8 cellular contexts compared by ENCODE assay signal in genomic region chr1:54973205-54973921, GRCh38. TPM values are rescaled to one million over a fixed set of nuclear protein-coding genes. Genes with fewer than 3 reads are reported as not detected.
DNase-seq lines count a peak whose midpoint lies in the region; ATAC-seq and TF ChIP-seq lines count a peak whose summit lies in the region.

No MANE protein-coding gene starts in this region.

- DNase-seq in activated CD8-positive, alpha-beta memory T cell treated with anti-CD3 and anti-CD28 coated beads, Interleukin-2, amount 50 U/mL, for 48 hours, result peak; percentile 32
- DNase-seq in activated CD8-positive, alpha-beta memory T cell treated with anti-CD3 and anti-CD28 coated beads for 24 hours, result no peak
- DNase-seq in MCF 10A (ENCODE audit: unreplicated experiment), result peak; percentile 54
- no peak for DNase-seq in kidney epithelial cell (ENCODE audit: low read depth)
- DNase-seq in aorta, result peak in 1 of 2 donors; percentile 76
- no peak for DNase-seq in T-cell
- no peak for DNase-seq in T-helper 9 cell

- POLR2A ChIA-PET in MCF 10A (lab: Yijun Ruan, JAX) (interaction anchor here (1.0 kb wide), 1 partner anchor 18 kb away, joined by 4 read pairs; no protein-coding TSS in a partner anchor), T-cell (lab: Charles Lee) (no interaction called here)

- H3K4me1 Mint-ChIP-seq in MCF 10A (ENCODE audit: insufficient read depth, unreplicated experiment) (peaks cover 30% of the 10 kb centered on the region), T-cell (no peaks in the 10 kb centered on the region)

- H3K4me3 Mint-ChIP-seq in MCF 10A (ENCODE audit: unreplicated experiment) (no peak overlapping the region), T-cell (no peak overlapping the region)

- H3K27ac ChIP-seq in aorta (ENCODE audit: low read depth in 1 of 2, low read length in 2 of 2), result peak overlapping the region; percentile 6 to 78

- intact Hi-C loops in MCF 10A (cut with micrococcal nuclease) (no loop called here), aorta (cut with DNase I) (no loop called here)

- TF ChIP-seq CTCF in MCF 10A (IDR thresholded peaks at IDR 0.05; ENCODE audit: unreplicated experiment) (peak; percentile 34), kidney epithelial cell (IDR thresholded peaks at IDR 0.05; ENCODE audit: insufficient read depth, low read length, poor library complexity, severe bottlenecking) (peak; percentile 44)

- H3K9me3 ChIP-seq in aorta (ENCODE audit: control insufficient read depth, low read length), result no peaks in the 10 kb centered on the region

- no TSS peak for BruUV-seq in MCF 10A (replicated peaks; lab: Mats Ljungman, UMichigan)

- H3K27me3 ChIP-seq in kidney epithelial cell (ENCODE audit: control insufficient read depth, insufficient read depth, low read length), result peaks cover 6% of the 10 kb centered on the region
- no peaks in the 10 kb centered on the region for H3K27me3 ChIP-seq in aorta (ENCODE audit: control insufficient read depth in 1 of 2, insufficient read depth in 2 of 2, low read length in 1 of 2)

- H3K36me3 ChIP-seq in kidney epithelial cell (ENCODE audit: control insufficient read depth, insufficient read depth, low read length), result no peaks in the 10 kb centered on the region
- H3K36me3 ChIP-seq in aorta (ENCODE audit: control insufficient read depth in 1 of 2, insufficient read depth in 2 of 2, low read length in 1 of 2), result no peaks in the 10 kb centered on the region

- H3K4me3 ChIP-seq in kidney epithelial cell (ENCODE audit: low read depth, low read length) (no peak overlapping the region), aorta (ENCODE audit: low read length in 2 of 2) (no peak overlapping the region)

- H3K9me3 Mint-ChIP-seq in MCF 10A (ENCODE audit: unreplicated experiment) (no peaks in the 10 kb centered on the region), T-cell (no peaks in the 10 kb centered on the region)

- ATAC-seq in aorta (ENCODE audit: low FRiP score) (peak; percentile 87), T-cell (replicated peaks in 1 of 4) (no peak), GM18870 (IDR thresholded peaks at IDR 0.05; ENCODE audit: unreplicated experiment) (no peak)

- CTCF ChIA-PET in MCF 10A (lab: Yijun Ruan, JAX), result interaction anchor here (0.6 to 3.2 kb wide), 11 partner anchors 9 to 166 kb away, joined by 3 to 22 read pairs (median 6); no protein-coding TSS in a partner anchor
- CTCF ChIA-PET in T-cell (lab: Charles Lee), result interaction anchor here in 1 of 2 donors (0.6 kb wide), 1 partner anchor 28 kb away, joined by 3 read pairs; no protein-coding TSS in a partner anchor

- peak overlapping the region; percentile 49 for H3K27ac Mint-ChIP-seq in MCF 10A (ENCODE audit: low read depth, unreplicated experiment)
- H3K27ac Mint-ChIP-seq in T-cell, result no peak overlapping the region

- no peaks in the 10 kb centered on the region for H3K36me3 Mint-ChIP-seq in MCF 10A (ENCODE audit: insufficient read depth, unreplicated experiment)
- no peaks in the 10 kb centered on the region for H3K36me3 Mint-ChIP-seq in T-cell

- H3K27me3 Mint-ChIP-seq in MCF 10A (ENCODE audit: insufficient read depth, unreplicated experiment) (no peaks in the 10 kb centered on the region), T-cell (peaks cover 25 to 40% of the 10 kb centered on the region in 2 donors)

- no peaks in the 10 kb centered on the region for H3K4me1 ChIP-seq in aorta (ENCODE audit: control insufficient read depth in 1 of 2, insufficient read depth in 2 of 2, low read length in 2 of 2)

- 2 to 3% methylated on average over 5 of the region's 5 CpGs for WGBS in aorta, 2 donors

RNA-seq across cellular contexts. Expression of gene TMEM61, which starts 7.1 kb away (rescaled TPM):
- total RNA-seq in MCF 10A (2022) (0.39 TPM in 1 of 2 replicates, not detected in the other), kidney epithelial cell (0.41 and 1.6 TPM in 2 replicates), aorta (1 to 10 TPM; 1.3 to 5.6 TPM), T-cell (not detected)
- 1 to 10 TPM in 1 of 2 donors, under 1 TPM in 1; 0.38 to 3.0 TPM for polyA plus RNA-seq in aorta

RNA-seq across cellular contexts. Expression of gene BSND, which starts 25.4 kb away (rescaled TPM):
- not detected in 2 replicates for total RNA-seq in MCF 10A (2022)
- not detected in 2 replicates for total RNA-seq in kidney epithelial cell
- not detected for total RNA-seq in aorta
- not detected for polyA plus RNA-seq in aorta
- total RNA-seq in T-cell, result not detected

Comparison
In these comparisons a context has a peak if more than half of its experiments do, and no peak if none do; other contexts are left out.
1. DNase-seq: peak in activated CD8-positive, alpha-beta memory T cell treated with anti-CD3 and anti-CD28 coated beads, Interleukin-2, amount 50 U/mL, for 48 hours (single experiment) and MCF 10A (single experiment); none in activated CD8-positive, alpha-beta memory T cell treated with anti-CD3 and anti-CD28 coated beads for 24 hours (single experiment), kidney epithelial cell (single experiment), T-cell (0 of 34) and T-helper 9 cell (single experiment).